In the genomic region with DNA sequence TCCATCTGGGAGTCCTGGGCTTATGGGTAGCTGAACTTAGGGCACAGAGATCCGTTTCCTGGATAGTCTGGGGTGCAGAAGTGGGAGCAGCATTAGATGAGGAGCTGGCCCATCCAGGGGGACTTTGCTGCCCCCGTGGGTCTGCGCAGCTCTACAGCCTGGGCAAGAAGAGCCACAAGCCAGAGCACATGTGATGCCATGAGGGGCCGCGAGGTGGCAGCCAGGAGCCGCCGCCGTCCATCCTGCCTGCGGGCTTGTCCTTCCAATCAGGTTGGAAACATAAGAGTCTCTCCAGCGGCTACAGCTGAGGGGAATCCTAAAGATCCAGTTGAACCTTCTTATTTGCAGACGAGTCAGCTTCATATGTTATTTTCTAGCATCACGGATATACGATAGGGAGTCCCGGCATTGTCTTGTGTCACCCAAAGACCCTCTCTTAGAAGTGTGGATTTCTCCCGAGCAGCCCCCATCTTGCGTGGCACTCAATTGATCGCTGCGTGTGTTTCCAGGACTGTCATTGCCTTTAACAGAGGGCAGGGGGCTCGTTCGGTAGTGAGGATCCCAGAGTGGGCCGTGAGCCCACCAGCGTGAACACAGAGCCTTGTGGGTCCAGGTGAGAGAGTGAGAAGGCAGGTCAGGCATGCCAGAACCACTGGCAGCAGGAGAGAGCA, we compare ENCODE assay signal across 8 cellular contexts. TPM values are rescaled to one million over a fixed set of nuclear protein-coding genes. Genes with fewer than 3 reads are reported as not detected.
DNase-seq lines count a peak whose midpoint lies in the region; ATAC-seq, FAIRE-seq and TF ChIP-seq lines count a peak whose summit lies in the region.

No MANE protein-coding gene starts in this region.

- H3K4me1 ChIP-seq in A549 (peaks cover 6% of the 10 kb centered on the region; the same call in 2 of the 3 replicates), HepG2 (ENCODE audit: insufficient read depth, low read length) (peaks cover 29% of the 10 kb centered on the region)

- intact Hi-C loops in activated CD4-positive, alpha-beta T cell treated with anti-CD3 and anti-CD28 coated beads for 36 hours (cut with DNase I, micrococcal nuclease): loop anchor here (1.0 to 5.0 kb wide), 5 partner anchors 36 to 661 kb away; no protein-coding TSS in a partner anchor
- intact Hi-C loops in HepG2 (cut with micrococcal nuclease; ENCODE audit: unreplicated experiment): loop anchor here (1.0 to 2.0 kb wide), 2 partner anchors 36 to 53 kb away; no protein-coding TSS in a partner anchor

- H3K9me3 ChIP-seq in A549 (no peaks in the 10 kb centered on the region), HepG2 (ENCODE audit: low read length) (no peaks in the 10 kb centered on the region)

- H3K27ac Mint-ChIP-seq in activated CD4-positive, alpha-beta T cell treated with anti-CD3 and anti-CD28 coated beads for 36 hours: no peak overlapping the region

- H3K4me3 Mint-ChIP-seq in activated CD4-positive, alpha-beta T cell treated with anti-CD3 and anti-CD28 coated beads for 36 hours: no peak overlapping the region

- H3K4me3 ChIP-seq in A549: no peak overlapping the region
- no peak overlapping the region for H3K4me3 ChIP-seq in choroid plexus epithelial cell (ENCODE audit: low read depth, low read length)
- H3K4me3 ChIP-seq in HepG2 (replicated peaks in 1 of 3; ENCODE audit: insufficient read depth in 1 of 3, low read depth in 2 of 3, low read length in 3 of 3): no peak overlapping the region

- no TSS peak for BruUV-seq in HepG2 (replicated peaks; lab: Mats Ljungman, UMichigan)

- H3K36me3 ChIP-seq in HepG2 (replicated peaks in 1 of 2; ENCODE audit: control insufficient read depth in 1 of 2, insufficient read depth in 2 of 2, low read length in 2 of 2): no peaks in the 10 kb centered on the region

- ATAC-seq in A549: peak; percentile 73 to 88
- peak; percentile 43 for ATAC-seq in GM18498 (IDR thresholded peaks at IDR 0.05; ENCODE audit: unreplicated experiment)
- peak; percentile 95 for ATAC-seq in activated CD4-positive, alpha-beta T cell treated with anti-CD3 and anti-CD28 coated beads for 36 hours
- ATAC-seq in HepG2: peak; percentile 86

- in situ Hi-C loops in HepG2 (cut with HindIII; ENCODE audit: extremely low pct_ligation_motif_present, low pct_unique_long_range_greater_than_20kb): loop anchor here (5.0 kb wide), 1 partner anchor 36 kb away; no protein-coding TSS in a partner anchor

- no peak overlapping the region for H3K9ac ChIP-seq in HepG2 (ENCODE audit: insufficient read depth, low read depth, low read length)

- H3K4me2 ChIP-seq in A549: no peak overlapping the region
- peak overlapping the region; percentile 19 for H3K4me2 ChIP-seq in HepG2 (ENCODE audit: low read depth, low read length)

- DNase-seq in A549 (ENCODE audit: low read depth in 1 of 2, low spot score in 1 of 2) (peak; percentile 78 to 89), NCI-H446 (lab: John Stamatoyannopoulos, UW) (peak; percentile 50 to 80), choroid plexus epithelial cell (ENCODE audit: low read depth) (peak; percentile 81), HepG2 (ENCODE audit: low spot score) (peak; percentile 71), foreskin melanocyte (no peak)
- peak; percentile 81 for DNase-seq in activated CD4-positive, alpha-beta T cell treated with anti-CD3 and anti-CD28 coated beads for 36 hours
- peak in 2 of 3 donors; percentile 38 to 54 for DNase-seq in stimulated activated CD4-positive, alpha-beta T cell treated with anti-CD3 and anti-CD28 coated beads, TNF-alpha, amount 100 ng/mL, for 1 hour (ENCODE audit: low read depth in 3 of 3, low spot score in 1 of 3)

- H3K36me3 Mint-ChIP-seq in activated CD4-positive, alpha-beta T cell treated with anti-CD3 and anti-CD28 coated beads for 36 hours (ENCODE audit: low read depth): no peaks in the 10 kb centered on the region

- WGBS in A549 (ENCODE audit: missing lambda C conversion rate): 24% methylated on average over 22 of the region's 22 CpGs
- WGBS in HepG2 (ENCODE audit: low lambda C conversion rate): 13% methylated on average over 22 of the region's 22 CpGs

- H3K27me3 Mint-ChIP-seq in activated CD4-positive, alpha-beta T cell treated with anti-CD3 and anti-CD28 coated beads for 36 hours: peaks cover 7% of the 10 kb centered on the region

- no peaks in the 10 kb centered on the region; the same call in 1 of the 2 replicates for H4K20me1 ChIP-seq in HepG2 (ENCODE audit: insufficient read depth, low read length)

- TF ChIP-seq CTCF in A549 (IDR thresholded peaks at IDR 0.05) (peak; percentile 92), choroid plexus epithelial cell (conservative IDR thresholded peaks at IDR 0.05; ENCODE audit: low read depth, low read length) (peak; percentile 90), HepG2 (CRISPR knock-in tag; IDR thresholded peaks at IDR 0.05) (peak; percentile 96)

- TF ChIP-seq POLR2A in A549 (IDR thresholded peaks at IDR 0.05; ENCODE audit: low read length): no peak
- no peak for TF ChIP-seq POLR2A in HepG2 (IDR thresholded peaks at IDR 0.05; ENCODE audit: insufficient read depth in 1 of 2, low read depth in 2 of 2, low read length in 2 of 2)

- TF ChIP-seq RAD21 in A549 (conservative IDR thresholded peaks at IDR 0.05 in 1 of 2, IDR thresholded peaks at IDR 0.05 in 1 of 2): peak; percentile 83
- peak; percentile 92 for TF ChIP-seq RAD21 in HepG2 (CRISPR knock-in tag; IDR thresholded peaks at IDR 0.05)

- H3K79me2 ChIP-seq in HepG2 (ENCODE audit: insufficient read depth, low read length): no peaks in the 10 kb centered on the region

- CTCF ChIA-PET in A549 (lab: Yijun Ruan, JAX): interaction anchor here (0.6 to 11.9 kb wide), 43 partner anchors 8 to 665 kb away, joined by 3 to 289 read pairs (median 5); a partner anchor contains a TSS
- CTCF ChIA-PET in activated CD4-positive, alpha-beta T cell treated with anti-CD3 and anti-CD28 coated beads for 36 hours (lab: Charles Lee): interaction anchor here (0.7 to 2.6 kb wide), 19 partner anchors 10 to 1574 kb away, joined by 3 to 19 read pairs (median 4); no protein-coding TSS in a partner anchor
- CTCF ChIA-PET in HepG2 (lab: Yijun Ruan, JAX; ENCODE audit: low intra/inter-chr PET ratio, low total read pairs): interaction anchor here (1.2 to 2.7 kb wide), 6 partner anchors 19 to 348 kb away, joined by 3 to 23 read pairs (median 8); no protein-coding TSS in a partner anchor

- H3K4me1 Mint-ChIP-seq in activated CD4-positive, alpha-beta T cell treated with anti-CD3 and anti-CD28 coated beads for 36 hours: no peaks in the 10 kb centered on the region

- TF ChIP-seq EP300 in A549 (IDR thresholded peaks at IDR 0.05) (no peak), HepG2 (IDR thresholded peaks at IDR 0.05; ENCODE audit: low read depth in 2 of 2, low read length in 2 of 2) (no peak), HepG2 (CRISPR knock-in tag; IDR thresholded peaks at IDR 0.05; ENCODE audit: borderline replicate concordance) (no peak)

- no peak overlapping the region for H2AFZ ChIP-seq in HepG2 (ENCODE audit: low read length)

- H3K9me3 Mint-ChIP-seq in activated CD4-positive, alpha-beta T cell treated with anti-CD3 and anti-CD28 coated beads for 36 hours (ENCODE audit: low read depth): peaks cover 3% of the 10 kb centered on the region

- peaks cover 20 to 73% of the 10 kb centered on the region in 2 experiments; a peak in 4 of 5 replicates for H3K27me3 ChIP-seq in HepG2 (ENCODE audit: control insufficient read depth in 1 of 2, insufficient read depth in 2 of 2, low read length in 2 of 2)

- H3K27ac ChIP-seq in A549 (no peak overlapping the region), HepG2 (ENCODE audit: extremely low read length, insufficient read depth, low read length) (no peak overlapping the region)

- FAIRE-seq in A549 (lab: Jason Lieb, UNC): peak; percentile 97
- peak; percentile 84 for FAIRE-seq in HepG2 (lab: Jason Lieb, UNC)

- POLR2A ChIA-PET in A549 (lab: Yijun Ruan, JAX) (interaction anchor here (1.2 to 1.5 kb wide), 2 partner anchors 9 to 28 kb away, joined by 3 read pairs; a partner anchor contains a TSS), HepG2 (lab: Yijun Ruan, JAX) (interaction anchor here (0.7 to 1.8 kb wide), 4 partner anchors 19 to 36 kb away, joined by 3 to 23 read pairs (median 4); a partner anchor contains a TSS)
- POLR2A ChIA-PET in activated CD4-positive, alpha-beta T cell treated with anti-CD3 and anti-CD28 coated beads for 36 hours (lab: Charles Lee): no interaction called here

RNA-seq across cellular contexts. Expression of a gene that starts 22.0 kb away (rescaled TPM):
- 10.2 and 13.2 TPM in 2 replicates for polyA plus RNA-seq in A549 (2011; rRNA removed)
- 5.2 and 8.3 TPM in 2 replicates for polyA plus RNA-seq in A549 (2012; cell fraction: cytosol; rRNA removed)
- 15.4 and 16.1 TPM in 2 replicates for polyA plus RNA-seq in A549 (2012; cell fraction: nucleus; rRNA removed)
- 26.1 to 27.8 TPM (median 27.3 TPM) in 3 replicates for polyA plus RNA-seq in A549 (2017; fragmentation: RNase III; extraction: RNeasy Plus Mini Kit Qiagen cat#74134 plus additional on column Dnase treatment)
- 12.9 and 13.3 TPM in 2 replicates for polyA minus RNA-seq in A549 (2011; rRNA and poly(A)+ RNA removed)
- total RNA-seq in activated CD4-positive, alpha-beta T cell treated with anti-CD3 and anti-CD28 coated beads for 36 hours: under 1 TPM in 1 of 2 experiments, not detected in 1; 0.14 TPM
- total RNA-seq in HepG2 (2016; rRNA removed; fragmentation: Illumina TruSeq; extraction: Trizol): 0.18 and 0.36 TPM in 2 replicates
- total RNA-seq in HepG2 (2016; cell fraction: cytosol; rRNA removed; fragmentation: Illumina TruSeq; extraction: Trizol; ENCODE audit: low read depth): 0.30 TPM in 1 of 2 replicates, not detected in the other
- 0.10 and 0.58 TPM in 2 replicates for total RNA-seq in HepG2 (2016; cell fraction: insoluble cytoplasmic fraction; rRNA removed; fragmentation: Illumina TruSeq; extraction: Trizol)
- 0.06 and 0.31 TPM in 2 replicates for total RNA-seq in HepG2 (2016; cell fraction: membrane; rRNA removed; fragmentation: Illumina TruSeq; extraction: Trizol)
- 0.56 and 0.90 TPM in 2 replicates for total RNA-seq in HepG2 (2016; cell fraction: nucleus; rRNA removed; fragmentation: Illumina TruSeq; extraction: Trizol)
- polyA plus RNA-seq in HepG2 (2011; rRNA removed): 0.86 and 2.1 TPM in 2 replicates
- polyA plus RNA-seq in HepG2 (2011; cell fraction: cytosol; rRNA removed): 0.94 and 1.2 TPM in 2 replicates
- polyA plus RNA-seq in HepG2 (2011; cell fraction: nucleus; rRNA removed): 1.4 TPM in 2 replicates
- polyA plus RNA-seq in HepG2 (2012): 1.0 and 1.5 TPM in 2 replicates
- polyA plus RNA-seq in HepG2 (2016; cell fraction: cytosol; fragmentation: Illumina TruSeq; extraction: Trizol; ENCODE audit: low read depth): 0.08 TPM in 1 of 2 replicates, not detected in the other
- polyA plus RNA-seq in HepG2 (2016; cell fraction: insoluble cytoplasmic fraction; fragmentation: Illumina TruSeq; extraction: Trizol; ENCODE audit: low read depth): 0.12 and 0.25 TPM in 2 replicates
- polyA plus RNA-seq in HepG2 (2016; cell fraction: membrane; fragmentation: Illumina TruSeq; extraction: Trizol; ENCODE audit: low read depth): 0.09 and 0.17 TPM in 2 replicates
- polyA plus RNA-seq in HepG2 (2016; cell fraction: nucleus; fragmentation: Illumina TruSeq; extraction: Trizol; ENCODE audit: insufficient read depth, low read depth): 0.45 and 0.55 TPM in 2 replicates
- 2.2 TPM in 1 of 2 replicates, not detected in the other for polyA minus RNA-seq in HepG2 (2011; rRNA and poly(A)+ RNA removed; ENCODE audit: low replicate concordance)
- polyA minus RNA-seq in HepG2 (2011; cell fraction: cytosol; rRNA and poly(A)+ RNA removed): 0.59 and 0.70 TPM in 2 replicates
- 1.6 and 2.2 TPM in 2 replicates for polyA minus RNA-seq in HepG2 (2011; cell fraction: nucleus; rRNA and poly(A)+ RNA removed)

RNA-seq across cellular contexts. Expression of a gene that starts 28.7 kb away (rescaled TPM):
- polyA plus RNA-seq in A549 (2011; rRNA removed) (11.5 and 13.4 TPM in 2 replicates), A549 (2017; fragmentation: RNase III; extraction: RNeasy Plus Mini Kit Qiagen cat#74134 plus additional on column Dnase treatment) (33.8 to 41.7 TPM (median 38.0 TPM) in 3 replicates), HepG2 (2011; rRNA removed) (18.1 and 30.3 TPM in 2 replicates)
- 20.8 and 25.0 TPM in 2 replicates for polyA plus RNA-seq in A549 (2012; cell fraction: cytosol; rRNA removed)
- 232 and 242 TPM in 2 replicates for polyA plus RNA-seq in A549 (2012; cell fraction: nucleus; rRNA removed)
- polyA minus RNA-seq in A549 (2011; rRNA and poly(A)+ RNA removed): 17.5 and 25.8 TPM in 2 replicates
- 10 to 100 TPM; 17.3 to 23.7 TPM for total RNA-seq in activated CD4-positive, alpha-beta T cell treated with anti-CD3 and anti-CD28 coated beads for 36 hours
- 2.8 and 10.6 TPM in 2 replicates for total RNA-seq in HepG2 (2016; rRNA removed; fragmentation: Illumina TruSeq; extraction: Trizol)
- 10.9 and 11.3 TPM in 2 replicates for total RNA-seq in HepG2 (2016; cell fraction: cytosol; rRNA removed; fragmentation: Illumina TruSeq; extraction: Trizol; ENCODE audit: low read depth)
- 2.1 and 11.0 TPM in 2 replicates for total RNA-seq in HepG2 (2016; cell fraction: insoluble cytoplasmic fraction; rRNA removed; fragmentation: Illumina TruSeq; extraction: Trizol)
- total RNA-seq in HepG2 (2016; cell fraction: membrane; rRNA removed; fragmentation: Illumina TruSeq; extraction: Trizol): 4.0 and 4.4 TPM in 2 replicates
- 17.7 and 21.9 TPM in 2 replicates for total RNA-seq in HepG2 (2016; cell fraction: nucleus; rRNA removed; fragmentation: Illumina TruSeq; extraction: Trizol)
- 4.4 and 5.4 TPM in 2 replicates for polyA plus RNA-seq in HepG2 (2011; cell fraction: cytosol; rRNA removed)
- polyA plus RNA-seq in HepG2 (2011; cell fraction: nucleus; rRNA removed): 327 and 364 TPM in 2 replicates
- polyA plus RNA-seq in HepG2 (2012): 25.6 and 35.5 TPM in 2 replicates
- polyA plus RNA-seq in HepG2 (2016; cell fraction: cytosol; fragmentation: Illumina TruSeq; extraction: Trizol; ENCODE audit: low read depth): 0.50 and 0.71 TPM in 2 replicates
- 3.3 and 4.0 TPM in 2 replicates for polyA plus RNA-seq in HepG2 (2016; cell fraction: insoluble cytoplasmic fraction; fragmentation: Illumina TruSeq; extraction: Trizol; ENCODE audit: low read depth)
- polyA plus RNA-seq in HepG2 (2016; cell fraction: membrane; fragmentation: Illumina TruSeq; extraction: Trizol; ENCODE audit: low read depth): 1.3 and 1.4 TPM in 2 replicates
- polyA plus RNA-seq in HepG2 (2016; cell fraction: nucleus; fragmentation: Illumina TruSeq; extraction: Trizol; ENCODE audit: insufficient read depth, low read depth): 64.3 and 73.5 TPM in 2 replicates
- 27.1 and 30.9 TPM in 2 replicates for polyA minus RNA-seq in HepG2 (2011; rRNA and poly(A)+ RNA removed; ENCODE audit: low replicate concordance)
- polyA minus RNA-seq in HepG2 (2011; cell fraction: cytosol; rRNA and poly(A)+ RNA removed): 4.3 and 5.1 TPM in 2 replicates
- 56.1 and 79.6 TPM in 2 replicates for polyA minus RNA-seq in HepG2 (2011; cell fraction: nucleus; rRNA and poly(A)+ RNA removed)

RNA-seq across cellular contexts. Expression of a gene that starts 36.4 kb away (rescaled TPM):
- 65.5 and 70.0 TPM in 2 replicates for polyA plus RNA-seq in A549 (2011; rRNA removed)
- polyA plus RNA-seq in A549 (2012; cell fraction: cytosol; rRNA removed): 73.1 and 91.1 TPM in 2 replicates
- 73.9 and 106 TPM in 2 replicates for polyA plus RNA-seq in A549 (2012; cell fraction: nucleus; rRNA removed)
- 63.4 to 67.6 TPM (median 66.8 TPM) in 3 replicates for polyA plus RNA-seq in A549 (2017; fragmentation: RNase III; extraction: RNeasy Plus Mini Kit Qiagen cat#74134 plus additional on column Dnase treatment)
- polyA minus RNA-seq in A549 (2011; rRNA and poly(A)+ RNA removed): 66.6 and 67.2 TPM in 2 replicates
- total RNA-seq in activated CD4-positive, alpha-beta T cell treated with anti-CD3 and anti-CD28 coated beads for 36 hours: 10 to 100 TPM; 44.0 to 52.9 TPM
- total RNA-seq in HepG2 (2016; rRNA removed; fragmentation: Illumina TruSeq; extraction: Trizol): 24.9 and 34.1 TPM in 2 replicates
- total RNA-seq in HepG2 (2016; cell fraction: cytosol; rRNA removed; fragmentation: Illumina TruSeq; extraction: Trizol; ENCODE audit: low read depth): 4.7 and 7.2 TPM in 2 replicates
- 22.7 and 35.6 TPM in 2 replicates for total RNA-seq in HepG2 (2016; cell fraction: insoluble cytoplasmic fraction; rRNA removed; fragmentation: Illumina TruSeq; extraction: Trizol)
- total RNA-seq in HepG2 (2016; cell fraction: membrane; rRNA removed; fragmentation: Illumina TruSeq; extraction: Trizol): 18.3 and 22.7 TPM in 2 replicates
- 34.4 and 36.1 TPM in 2 replicates for total RNA-seq in HepG2 (2016; cell fraction: nucleus; rRNA removed; fragmentation: Illumina TruSeq; extraction: Trizol)
- 42.1 and 42.6 TPM in 2 replicates for polyA plus RNA-seq in HepG2 (2011; rRNA removed)
- polyA plus RNA-seq in HepG2 (2011; cell fraction: cytosol; rRNA removed): 32.0 and 42.2 TPM in 2 replicates
- 39.8 and 43.1 TPM in 2 replicates for polyA plus RNA-seq in HepG2 (2011; cell fraction: nucleus; rRNA removed)
- polyA plus RNA-seq in HepG2 (2012): 25.0 and 32.7 TPM in 2 replicates
- polyA plus RNA-seq in HepG2 (2016; cell fraction: cytosol; fragmentation: Illumina TruSeq; extraction: Trizol; ENCODE audit: low read depth): 5.6 TPM in 2 replicates
- polyA plus RNA-seq in HepG2 (2016; cell fraction: insoluble cytoplasmic fraction; fragmentation: Illumina TruSeq; extraction: Trizol; ENCODE audit: low read depth): 23.0 and 24.4 TPM in 2 replicates
- 13.8 and 16.2 TPM in 2 replicates for polyA plus RNA-seq in HepG2 (2016; cell fraction: membrane; fragmentation: Illumina TruSeq; extraction: Trizol; ENCODE audit: low read depth)
- 44.9 and 45.4 TPM in 2 replicates for polyA plus RNA-seq in HepG2 (2016; cell fraction: nucleus; fragmentation: Illumina TruSeq; extraction: Trizol; ENCODE audit: insufficient read depth, low read depth)
- polyA minus RNA-seq in HepG2 (2011; rRNA and poly(A)+ RNA removed; ENCODE audit: low replicate concordance): 46.8 and 73.3 TPM in 2 replicates
- 34.5 and 40.3 TPM in 2 replicates for polyA minus RNA-seq in HepG2 (2011; cell fraction: cytosol; rRNA and poly(A)+ RNA removed)
- polyA minus RNA-seq in HepG2 (2011; cell fraction: nucleus; rRNA and poly(A)+ RNA removed): 27.8 and 31.3 TPM in 2 replicates

Comparison
In these comparisons a context has a peak if more than half of its experiments do, and no peak if none do; other contexts are left out.
1. ATAC-seq: peak in every context shown above with its lines; median percentile 95 in activated CD4-positive, alpha-beta T cell treated with anti-CD3 and anti-CD28 coated beads for 36 hours; 86 in HepG2; 80 in A549; 43 in GM18498.